18 cellular contexts compared by ENCODE assay signal in genomic region chr2:143629344-143629743, GRCh38.
DNase-seq lines count a peak whose midpoint lies in the region; ATAC-seq, FAIRE-seq and TF ChIP-seq lines count a peak whose summit lies in the region.
"Had no signal": no experiment of that assay in that cellular context is flagged by ENCODE, and none has a peak within 500 bp of the region (broad histone marks: within the 10 kb centered on the region; RNA-seq: fewer than 3 reads in every experiment).

No MANE protein-coding gene starts in this region.

- peaks cover 64% of the 10 kb centered on the region for H3K36me3 Mint-ChIP-seq in activated CD8-positive, alpha-beta T cell treated with anti-CD3 and anti-CD28 coated beads for 36 hours (ENCODE audit: low read depth)

- no peak overlapping the region for H3K4me3 Mint-ChIP-seq in activated CD8-positive, alpha-beta T cell treated with anti-CD3 and anti-CD28 coated beads for 36 hours
- H3K4me3 Mint-ChIP-seq: stimulated activated naive B cell treated with anti-CD40 and anti-IgM and Interleukin-4, amounts not matched to agents 10 μg/mL and 1 μg/mL and 100 μg/mL, for 72 hours had no signal

- no peak for TF ChIP-seq POLR2A in gastroesophageal sphincter (IDR thresholded peaks at IDR 0.05)
- TF ChIP-seq POLR2A in GM18505 (IDR thresholded peaks at IDR 0.05; ENCODE audit: borderline replicate concordance, extremely low read depth, insufficient read depth, insufficient read length) = no peak

- no peak overlapping the region for H3K27ac Mint-ChIP-seq in activated CD8-positive, alpha-beta T cell treated with anti-CD3 and anti-CD28 coated beads for 36 hours

- H3K9ac ChIP-seq in adipocyte (ENCODE audit: low read length) = no peak overlapping the region

- H3K9me3 ChIP-seq in adipocyte (ENCODE audit: control insufficient read depth, low read length) (no peaks in the 10 kb centered on the region), gastroesophageal sphincter (no peaks in the 10 kb centered on the region)
- H3K9me3 ChIP-seq: BE2C, Peyer's patch had no signal

- FAIRE-seq in HTR-8/SVneo (lab: Jason Lieb, UNC) = no peak

- POLR2A ChIA-PET in activated CD8-positive, alpha-beta T cell treated with anti-CD3 and anti-CD28 coated beads for 36 hours (lab: Charles Lee) = no interaction called here

- H3K27me3 Mint-ChIP-seq in activated CD8-positive, alpha-beta T cell treated with anti-CD3 and anti-CD28 coated beads for 36 hours = no peaks in the 10 kb centered on the region
- H3K27me3 Mint-ChIP-seq: stimulated activated naive B cell treated with anti-CD40 and anti-IgM and Interleukin-4, amounts not matched to agents 10 μg/mL and 1 μg/mL and 100 μg/mL, for 72 hours had no signal

- peaks cover 10% of the 10 kb centered on the region for H3K9me3 Mint-ChIP-seq in activated CD8-positive, alpha-beta T cell treated with anti-CD3 and anti-CD28 coated beads for 36 hours

- no peak for TF ChIP-seq EP300 in gastroesophageal sphincter (IDR thresholded peaks at IDR 0.05)

- H3K4me1 Mint-ChIP-seq in activated CD8-positive, alpha-beta T cell treated with anti-CD3 and anti-CD28 coated beads for 36 hours (ENCODE audit: low read depth) = peaks cover 26% of the 10 kb centered on the region
- H3K4me1 Mint-ChIP-seq: stimulated activated naive B cell treated with anti-CD40 and anti-IgM and Interleukin-4, amounts not matched to agents 10 μg/mL and 1 μg/mL and 100 μg/mL, for 72 hours had no signal

- no peak overlapping the region for H3K27ac ChIP-seq in gastroesophageal sphincter
- H3K27ac ChIP-seq: cardiac muscle cell, heart right ventricle, Peyer's patch had no signal

- TF ChIP-seq CTCF in gastroesophageal sphincter (IDR thresholded peaks at IDR 0.05) = no peak
- no peak for TF ChIP-seq CTCF in activated CD8-positive, alpha-beta T cell treated with anti-CD3 and anti-CD28 coated beads for 36 hours (IDR thresholded peaks at IDR 0.05)

- H3K27me3 ChIP-seq in adipocyte (replicated peaks; ENCODE audit: control insufficient read depth, insufficient read depth, low read length) (no peaks in the 10 kb centered on the region), gastroesophageal sphincter (no peaks in the 10 kb centered on the region)
- H3K27me3 ChIP-seq: BE2C, cardiac muscle cell, heart right ventricle, Peyer's patch had no signal

- CTCF ChIA-PET in activated CD8-positive, alpha-beta T cell treated with anti-CD3 and anti-CD28 coated beads for 36 hours (lab: Charles Lee) = no interaction called here

- H3K4me3 ChIP-seq in adipocyte (ENCODE audit: low read length) (no peak overlapping the region), gastroesophageal sphincter (no peak overlapping the region)
- H3K4me3 ChIP-seq: cardiac muscle cell, heart right ventricle, Peyer's patch had no signal

- intact Hi-C loops in activated CD8-positive, alpha-beta T cell treated with anti-CD3 and anti-CD28 coated beads for 36 hours (cut with micrococcal nuclease) = no loop called here

- H3K4me1 ChIP-seq in adipocyte (ENCODE audit: control insufficient read depth, insufficient read depth, low read length) = peaks cover 7% of the 10 kb centered on the region
- H3K4me1 ChIP-seq in gastroesophageal sphincter = no peaks in the 10 kb centered on the region
- H3K4me1 ChIP-seq: BE2C, heart right ventricle, Peyer's patch had no signal

- H3K36me3 ChIP-seq in adipocyte (ENCODE audit: control insufficient read depth, insufficient read depth, low read length, severe bottlenecking) = no peaks in the 10 kb centered on the region
- peaks cover 0 to 8% of the 10 kb centered on the region in 2 donors for H3K36me3 ChIP-seq in gastroesophageal sphincter
- H3K36me3 ChIP-seq: BE2C, cardiac muscle cell, Peyer's patch had no signal

- DNase-seq in AG20443 (ENCODE audit: low spot score) = peak; percentile 27
- peak; percentile 11 for DNase-seq in HTR-8/SVneo (ENCODE audit: insufficient read length, low spot score)
- peak; percentile 75 for DNase-seq in adipocyte (ENCODE audit: low read depth)
- DNase-seq in iris pigment epithelial cell (ENCODE audit: low read depth) = peak; percentile 65
- DNase-seq in NCI-H526 (lab: John Stamatoyannopoulos, UW) = no peak
- DNase-seq in activated CD8-positive, alpha-beta T cell treated with anti-CD3 and anti-CD28 coated beads for 36 hours = no peak
- DNase-seq: activated effector memory CD4-positive, alpha-beta T cell treated with Interleukin-2 at 50 U/mL for 16 hours; BE2C; DMS53; heart right ventricle; Karpas-422; Peyer's patch; retina; stimulated activated naive B cell treated with anti-CD40 and anti-IgM and Interleukin-4, amounts not matched to agents 10 μg/mL and 1 μg/mL and 100 μg/mL, for 72 hours had no signal

- ATAC-seq in gastroesophageal sphincter = no peak
- no peak for ATAC-seq in GM18505 (IDR thresholded peaks at IDR 0.05; ENCODE audit: unreplicated experiment)
- no peak for ATAC-seq in activated CD8-positive, alpha-beta T cell treated with anti-CD3 and anti-CD28 coated beads for 36 hours
- ATAC-seq: heart right ventricle; left lobe of liver; stimulated activated naive B cell treated with anti-CD40 and anti-IgM and Interleukin-4, amounts not matched to agents 10 μg/mL and 1 μg/mL and 100 μg/mL, for 72 hours had no signal

Comparison
In these comparisons a context has a peak if more than half of its experiments do, and no peak if none do; other contexts are left out.
1. DNase-seq: peak in AG20443 (single experiment), HTR-8/SVneo (single experiment), adipocyte (single experiment) and iris pigment epithelial cell (single experiment); none in NCI-H526 (0 of 2) and activated CD8-positive, alpha-beta T cell treated with anti-CD3 and anti-CD28 coated beads for 36 hours (single experiment).